ENCODE assay signal across 1 cellular context in the genomic region with DNA sequence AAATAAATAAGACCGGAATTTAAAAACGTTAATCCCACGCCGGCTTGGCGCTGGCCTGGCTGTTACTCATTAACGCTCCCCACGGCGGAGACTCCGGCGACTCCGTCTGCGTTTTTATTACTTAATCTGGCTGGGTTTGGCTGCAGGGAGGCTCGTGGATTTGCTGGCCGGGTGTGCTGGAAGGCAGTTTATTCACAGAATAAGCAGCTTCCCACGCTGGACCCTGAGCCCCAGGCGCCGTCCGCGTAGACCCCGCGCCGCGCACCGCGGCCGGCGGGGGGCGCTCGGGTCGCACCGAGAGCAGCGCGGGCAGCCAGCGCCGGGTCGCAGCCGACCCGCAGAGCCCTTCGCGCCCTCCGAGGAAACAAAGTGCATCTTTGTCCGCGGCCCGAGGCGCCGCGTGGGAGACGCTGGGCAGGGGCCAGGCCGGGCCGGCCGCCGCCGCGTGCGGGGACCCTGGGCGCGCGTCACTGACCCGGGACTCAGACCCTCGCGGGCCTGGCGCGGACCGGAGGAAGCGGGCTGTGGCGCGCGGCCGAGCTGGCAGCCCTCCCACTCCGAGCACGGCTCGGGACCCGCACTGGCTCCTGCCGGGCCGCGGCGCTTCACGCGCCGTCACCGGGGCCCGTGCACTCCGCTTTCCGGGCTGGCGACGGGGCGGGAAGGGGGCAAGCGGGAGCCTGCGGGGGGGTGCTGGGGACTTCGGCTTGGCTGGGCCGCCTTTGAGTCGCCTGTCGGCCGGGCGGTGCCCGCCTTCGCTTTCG.
TF ChIP-seq lines count a peak whose summit lies in the region.

No MANE protein-coding gene starts in this region.

TF ChIP-seq in WTC11, 78 proteins besides CTCF, POLR2A, EP300 and RAD21 (continued from another document):
- 0 out of 2 replicates have a peak, but pooled peaks have one; percentile 51 for TF ChIP-seq HMGXB4 (CRISPR knock-in tag; IDR thresholded peaks at IDR 0.05)
- 0 out of 2 replicates have a peak, but pooled peaks have one; percentile 56 for TF ChIP-seq TP53 (CRISPR knock-in tag; IDR thresholded peaks at IDR 0.05)
- TF ChIP-seq CREM (CRISPR knock-in tag; IDR thresholded peaks at IDR 0.05): 0 out of 2 replicates have a peak, but pooled peaks have one; percentile 54
- TF ChIP-seq ESRRA (CRISPR knock-in tag; IDR thresholded peaks at IDR 0.05; ENCODE audit: borderline replicate concordance): no peak
